29 cellular contexts compared by ENCODE assay signal in the genomic region with DNA sequence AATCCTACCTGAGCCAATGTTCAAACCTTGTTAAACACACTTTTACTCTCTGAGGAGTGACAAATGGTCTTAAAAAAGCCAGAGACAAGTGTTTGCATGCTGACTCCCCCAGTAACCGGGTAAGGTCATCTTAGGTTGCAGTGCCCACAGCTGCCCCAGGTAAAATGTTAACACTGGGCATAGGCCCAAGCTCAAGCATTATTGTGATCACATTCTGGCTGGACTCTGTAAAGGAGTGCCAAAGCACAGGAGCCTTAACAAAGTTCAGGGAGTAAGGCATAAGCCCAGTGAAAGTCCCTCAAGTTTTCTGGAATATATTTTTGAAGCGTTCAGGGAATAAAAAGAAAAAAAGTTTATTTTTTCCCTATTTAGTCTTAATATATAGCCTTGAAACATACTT. TPM values are rescaled to one million over a fixed set of nuclear protein-coding genes. Genes with fewer than 3 reads are reported as not detected.
"Had no signal": no experiment of that assay in that cellular context is flagged by ENCODE, and none has a peak within 500 bp of the region (broad histone marks: within the 10 kb centered on the region; RNA-seq: fewer than 3 reads in every experiment).

No MANE protein-coding gene starts in this region.

- H3K27me3 ChIP-seq: SJCRH30 had no signal

- H3K4me1 ChIP-seq: SJCRH30 had no signal

- ATAC-seq: activated T-cell treated with anti-CD3 and anti-CD28 coated beads, Interleukin-2, amount 50 U/mL, for 72 hours had no signal

- H3K9me3 ChIP-seq: SJCRH30, SK-N-SH had no signal

- H3K36me3 ChIP-seq: SJCRH30 had no signal

- H3K4me3 ChIP-seq: SJCRH30 had no signal

- H3K27ac ChIP-seq: SJCRH30, VCaP had no signal

- DNase-seq: activated CD4-positive, alpha-beta memory T cell treated with anti-CD3 and anti-CD28 coated beads, Interleukin-2, amount 10 ng/mL, durations not matched to agents 7 days and 5 days; activated CD4-positive, alpha-beta T cell treated with anti-CD3 and anti-CD28 coated beads, Interleukin-2, amount 10 ng/mL, durations not matched to agents 7 days and 5 days; activated CD4-positive, CD25-positive, alpha-beta regulatory T cell; activated gamma-delta T cell treated with Interleukin-2 at 50 U/mL for 16 hours; activated naive CD4-positive, alpha-beta T cell treated with anti-CD3 and anti-CD28 coated beads, Interleukin-2, amount 10 ng/mL, durations not matched to agents 7 days and 5 days; activated naive CD8-positive, alpha-beta T cell treated with anti-CD3 and anti-CD28 coated beads for 36 hours; activated T-cell treated with anti-CD3 and anti-CD28 coated beads for 4 hours; activated T-cell treated with anti-CD3 and anti-CD28 coated beads, Interleukin-2, amount 50 U/mL, for 72 hours; KG1; NCI-H1092; NCI-H1417; NCI-H1930; NCI-H2171; NCI-H2227 treated with DMSO at 0.1 percent for 48 hours; NCI-H446 treated with DMSO at 0.1 percent for 48 hours; NCI-H524 treated with DMSO at 0.1 percent for 48 hours; NCI-H748 treated with DMSO at 0.1 percent for 48 hours; SJCRH30; SK-N-SH; T-helper 1 cell had no signal

- H3K27ac Mint-ChIP-seq: activated CD4-positive, alpha-beta memory T cell treated with anti-CD3 and anti-CD28 coated beads, Interleukin-2, amount 10 ng/mL, durations not matched to agents 7 days and 5 days; activated CD4-positive, alpha-beta T cell treated with anti-CD3 and anti-CD28 coated beads, Interleukin-2, amount 10 ng/mL, durations not matched to agents 7 days and 5 days; activated naive CD4-positive, alpha-beta T cell treated with anti-CD3 and anti-CD28 coated beads, Interleukin-2, amount 10 ng/mL, durations not matched to agents 7 days and 5 days; activated naive CD8-positive, alpha-beta T cell treated with anti-CD3 and anti-CD28 coated beads for 36 hours; activated T-cell treated with anti-CD3 and anti-CD28 coated beads, Interleukin-2, amount 50 U/mL, for 72 hours; activated T-helper 2 cell treated with anti-CD3 and anti-CD28 coated beads, Interferon-gamma antibody, Interleukin-2, Interleukin-4, amounts not matched to agents 10 μg/mL and 5 μg/mL and 100 μg/mL, durations not matched to agents 14 hours and 24 hours and 36 hours; IgD-negative memory B cell had no signal

- H3K36me3 Mint-ChIP-seq: activated naive CD4-positive, alpha-beta T cell treated with anti-CD3 and anti-CD28 coated beads, Interleukin-2, amount 10 ng/mL, durations not matched to agents 7 days and 5 days; activated naive CD8-positive, alpha-beta T cell treated with anti-CD3 and anti-CD28 coated beads for 36 hours; IgD-negative memory B cell had no signal

- H3K4me1 Mint-ChIP-seq: activated CD4-positive, alpha-beta T cell treated with anti-CD3 and anti-CD28 coated beads, Interleukin-2, amount 10 ng/mL, durations not matched to agents 7 days and 5 days; activated naive CD4-positive, alpha-beta T cell treated with anti-CD3 and anti-CD28 coated beads, Interleukin-2, amount 10 ng/mL, durations not matched to agents 7 days and 5 days; activated naive CD8-positive, alpha-beta T cell treated with anti-CD3 and anti-CD28 coated beads for 36 hours had no signal

- H3K4me3 Mint-ChIP-seq: activated CD4-positive, alpha-beta memory T cell treated with anti-CD3 and anti-CD28 coated beads, Interleukin-2, amount 10 ng/mL, durations not matched to agents 7 days and 5 days; activated CD4-positive, alpha-beta T cell treated with anti-CD3 and anti-CD28 coated beads, Interleukin-2, amount 10 ng/mL, durations not matched to agents 7 days and 5 days; activated naive CD4-positive, alpha-beta T cell treated with anti-CD3 and anti-CD28 coated beads, Interleukin-2, amount 10 ng/mL, durations not matched to agents 7 days and 5 days; activated naive CD8-positive, alpha-beta T cell treated with anti-CD3 and anti-CD28 coated beads for 36 hours; activated T-cell treated with anti-CD3 and anti-CD28 coated beads, Interleukin-2, amount 50 U/mL, for 72 hours; IgD-negative memory B cell had no signal

- H3K27me3 Mint-ChIP-seq: activated CD4-positive, alpha-beta memory T cell treated with anti-CD3 and anti-CD28 coated beads, Interleukin-2, amount 10 ng/mL, durations not matched to agents 7 days and 5 days; activated naive CD8-positive, alpha-beta T cell treated with anti-CD3 and anti-CD28 coated beads for 36 hours; IgD-negative memory B cell had no signal

RNA-seq across cellular contexts. Expression of a gene that starts 8.6 kb away (rescaled TPM):
- total RNA-seq: activated CD4-positive, alpha-beta memory T cell treated with anti-CD3 and anti-CD28 coated beads, Interleukin-2, amount 10 ng/mL, durations not matched to agents 7 days and 5 days; activated CD4-positive, alpha-beta T cell treated with anti-CD3 and anti-CD28 coated beads, Interleukin-2, amount 10 ng/mL, durations not matched to agents 7 days and 5 days; activated CD8-positive, alpha-beta memory T cell treated with anti-CD3 and anti-CD28 coated beads for 36 hours; activated naive CD8-positive, alpha-beta T cell treated with anti-CD3 and anti-CD28 coated beads for 36 hours; activated T-cell treated with anti-CD3 and anti-CD28 coated beads, Interleukin-2, amount 50 U/mL, for 72 hours; activated T-helper 2 cell treated with anti-CD3 and anti-CD28 coated beads, Interferon-gamma antibody, Interleukin-2, Interleukin-4, amounts not matched to agents 10 μg/mL and 5 μg/mL and 100 μg/mL, durations not matched to agents 14 hours and 24 hours and 36 hours; LHCN-M2; M059J; OCI-LY7; RPMI7951; SJCRH30; T-helper 2 cell treated with Interferon-gamma antibody and Interleukin-4, amounts not matched to agents 100 ng/mL and 5 ng/mL, for 36 hours had no signal

RNA-seq across cellular contexts. Expression of a gene that starts 13.9 kb away (rescaled TPM):
- total RNA-seq: activated CD4-positive, alpha-beta memory T cell treated with anti-CD3 and anti-CD28 coated beads, Interleukin-2, amount 10 ng/mL, durations not matched to agents 7 days and 5 days; activated CD4-positive, alpha-beta T cell treated with anti-CD3 and anti-CD28 coated beads, Interleukin-2, amount 10 ng/mL, durations not matched to agents 7 days and 5 days; activated CD8-positive, alpha-beta memory T cell treated with anti-CD3 and anti-CD28 coated beads for 36 hours; activated naive CD8-positive, alpha-beta T cell treated with anti-CD3 and anti-CD28 coated beads for 36 hours; activated T-cell treated with anti-CD3 and anti-CD28 coated beads, Interleukin-2, amount 50 U/mL, for 72 hours; activated T-helper 2 cell treated with anti-CD3 and anti-CD28 coated beads, Interferon-gamma antibody, Interleukin-2, Interleukin-4, amounts not matched to agents 10 μg/mL and 5 μg/mL and 100 μg/mL, durations not matched to agents 14 hours and 24 hours and 36 hours; LHCN-M2; M059J; OCI-LY7; RPMI7951; SJCRH30; T-helper 2 cell treated with Interferon-gamma antibody and Interleukin-4, amounts not matched to agents 100 ng/mL and 5 ng/mL, for 36 hours had no signal

RNA-seq across cellular contexts. Expression of a gene that starts 26.8 kb away (rescaled TPM):
- total RNA-seq: activated T-cell treated with anti-CD3 and anti-CD28 coated beads, Interleukin-2, amount 50 U/mL, for 72 hours; LHCN-M2; M059J; RPMI7951; SJCRH30 had no signal

RNA-seq across cellular contexts. Expression of a gene that starts 48.3 kb away (rescaled TPM):
- total RNA-seq: activated CD4-positive, alpha-beta memory T cell treated with anti-CD3 and anti-CD28 coated beads, Interleukin-2, amount 10 ng/mL, durations not matched to agents 7 days and 5 days; activated CD4-positive, alpha-beta T cell treated with anti-CD3 and anti-CD28 coated beads, Interleukin-2, amount 10 ng/mL, durations not matched to agents 7 days and 5 days; activated CD8-positive, alpha-beta memory T cell treated with anti-CD3 and anti-CD28 coated beads for 36 hours; activated naive CD8-positive, alpha-beta T cell treated with anti-CD3 and anti-CD28 coated beads for 36 hours; activated T-cell treated with anti-CD3 and anti-CD28 coated beads, Interleukin-2, amount 50 U/mL, for 72 hours; activated T-helper 2 cell treated with anti-CD3 and anti-CD28 coated beads, Interferon-gamma antibody, Interleukin-2, Interleukin-4, amounts not matched to agents 10 μg/mL and 5 μg/mL and 100 μg/mL, durations not matched to agents 14 hours and 24 hours and 36 hours; LHCN-M2; OCI-LY7; SJCRH30; T-helper 2 cell treated with Interferon-gamma antibody and Interleukin-4, amounts not matched to agents 100 ng/mL and 5 ng/mL, for 36 hours had no signal
